Comparison of ENCODE assay signal across 11 cellular contexts in genomic region chr2:1715184-1716012, GRCh38. TPM values are rescaled to one million over a fixed set of nuclear protein-coding genes. Genes with fewer than 3 reads are reported as not detected.
A peak's percentile ranks its signal among the peaks of the same experiment; 100 is the strongest.
DNase-seq lines count a peak whose midpoint lies in the region; ATAC-seq, FAIRE-seq and TF ChIP-seq lines count a peak whose summit lies in the region.
"Had no signal": no experiment of that assay in that cellular context is flagged by ENCODE, and none has a peak within 500 bp of the region (broad histone marks: within the 10 kb centered on the region; RNA-seq: fewer than 3 reads in every experiment).

No MANE protein-coding gene starts in this region.

- no peaks in the 10 kb centered on the region for H3K36me3 ChIP-seq in ascending aorta
- H3K36me3 ChIP-seq in kidney (ENCODE audit: control insufficient read depth in 1 of 2, insufficient read depth in 2 of 2, low read length in 2 of 2), result no peaks in the 10 kb centered on the region
- H3K36me3 ChIP-seq in spleen, result no peaks in the 10 kb centered on the region
- H3K36me3 ChIP-seq: colonic mucosa had no signal

- ATAC-seq in GM21423 (IDR thresholded peaks at IDR 0.05; ENCODE audit: unreplicated experiment) (no peak), HG03175 (IDR thresholded peaks at IDR 0.05; ENCODE audit: unreplicated experiment) (no peak)

- H3K9me3 ChIP-seq in ascending aorta (no peaks in the 10 kb centered on the region), kidney (ENCODE audit: control insufficient read depth in 1 of 2, low read length in 2 of 2) (no peaks in the 10 kb centered on the region), spleen (no peaks in the 10 kb centered on the region)
- H3K9me3 ChIP-seq: colonic mucosa, SJCRH30 had no signal

- H3K27me3 ChIP-seq in ascending aorta (no peaks in the 10 kb centered on the region), spleen (replicated peaks in 1 of 7) (peaks cover 0 to 6% (median 0%) of the 10 kb centered on the region in 7 donors)
- H3K27me3 ChIP-seq: colonic mucosa, SJCRH30 had no signal

- intact Hi-C loops in ascending aorta (cut with DNase I), result no loop called here
- intact Hi-C loops in kidney (cut with DNase I), result no loop called here
- intact Hi-C loops in spleen (cut with DNase I; ENCODE audit: low total_unique reads), result no loop called here

- H3K27ac ChIP-seq in ascending aorta (peak overlapping the region; percentile 60 to 77), kidney (ENCODE audit: low read depth in 2 of 2, low read length in 2 of 2) (peak overlapping the region; percentile 32 to 37), spleen (peak overlapping the region in 6 of 8 donors; percentile 9 to 67 (median 48))
- H3K27ac ChIP-seq: colonic mucosa, SJCRH30 had no signal

- FAIRE-seq in kidney (lab: Jason Lieb, UNC), result no peak

- no peak overlapping the region for H3K9ac ChIP-seq in kidney (ENCODE audit: low read length in 2 of 2)

- peak; percentile 57 for DNase-seq in NCI-H2081 treated with DMSO at 0.1 percent for 48 hours (lab: John Stamatoyannopoulos, UW)
- DNase-seq in ascending aorta (ENCODE audit: low spot score in 2 of 2), result peak in 1 of 2 donors; percentile 69
- DNase-seq in kidney, result peak; percentile 76
- DNase-seq in spleen, result no peak
- no peak for DNase-seq in pons (ENCODE audit: low spot score)
- DNase-seq: activated CD4-positive, alpha-beta T cell treated with anti-CD3 and anti-CD28 coated beads for 1 hour; colonic mucosa; DMS53 had no signal

- H3K4me1 ChIP-seq in ascending aorta, result peaks cover 10 to 35% of the 10 kb centered on the region in 2 donors
- H3K4me1 ChIP-seq in kidney (ENCODE audit: control insufficient read depth in 1 of 2, insufficient read depth in 1 of 2, low read depth in 1 of 2, low read length in 2 of 2), result peaks cover 0 to 16% of the 10 kb centered on the region in 2 donors
- peaks cover 5 to 41% (median 15%) of the 10 kb centered on the region in 6 donors for H3K4me1 ChIP-seq in spleen
- H3K4me1 ChIP-seq: colonic mucosa had no signal

- WGBS in spleen, 5 donors, result 41 to 53% (median 46%) methylated on average over 22 of the region's 22 CpGs

- H3K4me3 ChIP-seq in ascending aorta (no peak overlapping the region), kidney (ENCODE audit: low read length in 2 of 2) (no peak overlapping the region), spleen (no peak overlapping the region)
- H3K4me3 ChIP-seq: colonic mucosa, SJCRH30 had no signal

- TF ChIP-seq CTCF in ascending aorta (IDR thresholded peaks at IDR 0.05), result no peak
- TF ChIP-seq CTCF in kidney (IDR thresholded peaks at IDR 0.05; ENCODE audit: borderline replicate concordance, extremely low read depth, insufficient read depth), result no peak
- no peak for TF ChIP-seq CTCF in spleen (IDR thresholded peaks at IDR 0.05 in 8 of 11, conservative IDR thresholded peaks at IDR 0.05 in 3 of 11)

- TF ChIP-seq POLR2A in spleen (IDR thresholded peaks at IDR 0.05), result no peak

RNA-seq across cellular contexts. Expression of gene PXDN, which starts 28.9 kb away (rescaled TPM):
- total RNA-seq in ascending aorta (188 TPM), kidney (42.3 TPM), spleen (10 to 100 TPM; 25.1 to 49.3 (median 38.7) TPM)
- polyA plus RNA-seq in kidney (ENCODE audit: insufficient read depth, low read depth, low replicate concordance) (4.7 TPM), spleen (1 to 10 TPM; 1.9 to 3.6 (median 1.9) TPM)

Comparison
In these comparisons a context has a peak if more than half of its experiments do, and no peak if none do; other contexts are left out.
1. DNase-seq: peak in NCI-H2081 treated with DMSO at 0.1 percent for 48 hours (single experiment) and kidney (single experiment); none in spleen (single experiment) and pons (single experiment).
2. Peak in every context shown above with its lines, with median percentiles within 50 percentile points of each other: H3K27ac ChIP-seq.